Comparison of ENCODE assay signal across 38 cellular contexts in the genomic region with DNA sequence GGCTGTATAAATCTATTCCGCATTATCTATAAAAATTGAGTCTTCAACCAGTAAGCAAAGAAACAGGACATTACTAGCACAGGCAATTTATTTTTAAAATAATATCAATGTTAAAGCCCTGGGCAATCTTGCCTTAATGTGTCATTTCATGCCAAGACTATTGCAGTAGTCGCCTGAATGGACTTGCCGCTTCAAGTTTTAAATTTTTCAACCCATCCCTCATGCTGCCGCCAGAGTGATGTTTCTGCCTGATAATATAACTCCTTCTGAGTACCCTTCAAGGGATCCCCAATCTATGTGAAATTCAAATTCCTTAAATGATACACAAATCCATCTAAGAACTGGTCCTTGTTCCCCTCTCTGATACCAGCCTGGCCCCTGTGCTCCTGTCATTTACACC.
"Had no signal": no experiment of that assay in that cellular context is flagged by ENCODE, and none has a peak within 500 bp of the region (broad histone marks: within the 10 kb centered on the region; RNA-seq: fewer than 3 reads in every experiment).

No MANE protein-coding gene starts in this region.

- H3K4me3 ChIP-seq: cardiac muscle cell, Peyer's patch had no signal

- H3K36me3 Mint-ChIP-seq: brain had no signal

- H3K27me3 Mint-ChIP-seq: activated B cell treated with CpG ODN at 0.5 μM for 24 hours; activated CD4-positive, alpha-beta memory T cell treated with anti-CD3 and anti-CD28 coated beads for 36 hours; central memory CD8-positive, alpha-beta T cell; T-cell; T-helper 17 cell had no signal

- DNase-seq: activated B cell treated with CpG ODN at 0.5 μM for 24 hours; activated CD4-positive, alpha-beta memory T cell treated with anti-CD3 and anti-CD28 coated beads for 36 hours; activated CD4-positive, alpha-beta T cell treated with anti-CD3 and anti-CD28 coated beads for 4 hours; activated CD4-positive, alpha-beta T cell treated with anti-CD3 and anti-CD28 coated beads, Interleukin-2, amount 50 U/mL, for 1 hour; activated CD4-positive, CD25-positive, alpha-beta regulatory T cell treated with anti-CD3 and anti-CD28 coated beads, Interleukin-2, amount 50 U/mL, for 72 hours; activated CD8-positive, alpha-beta memory T cell treated with anti-CD3 and anti-CD28 coated beads, Interleukin-2, amount 50 U/mL, for 4 hours; activated gamma-delta T cell treated with Interleukin-2 at 50 U/mL for 16 hours; activated naive CD4-positive, alpha-beta T cell treated with anti-CD3 and anti-CD28 coated beads for 36 hours; activated T-cell treated with anti-CD3 and anti-CD28 coated beads for 4 hours; activated T-cell treated with anti-CD3 and anti-CD28 coated beads, Interleukin-2, amount 50 U/mL, for 4 hours; anterior cingulate cortex; NCI-H1092 treated with DMSO at 0.1 percent for 48 hours; NCI-H1417; NCI-H146; NCI-H187; NCI-H2029 treated with DMSO at 0.1 percent for 48 hours; NCI-H2107; NCI-H2171; NCI-H510A; NCI-H526; NCI-H748 treated with DMSO at 0.1 percent for 48 hours; NK-92 treated with Interleukin-12 subunit alpha and Interleukin-12 subunit beta, amount 100 ng/mL, for 24 hours; PC-3; Peyer's patch; RPMI8226; SIG-M5; T-cell; T-helper 17 cell; T-helper 9 cell had no signal

- H3K27ac Mint-ChIP-seq: activated B cell treated with CpG ODN at 0.5 μM for 24 hours; activated CD4-positive, alpha-beta memory T cell treated with anti-CD3 and anti-CD28 coated beads for 36 hours; activated naive CD4-positive, alpha-beta T cell treated with anti-CD3 and anti-CD28 coated beads for 36 hours; activated naive CD4-positive, alpha-beta T cell treated with anti-CD3 and anti-CD28 coated beads, Interleukin-2, amount 50 U/mL, for 72 hours; activated T-helper 1 cell treated with anti-CD3 and anti-CD28 coated beads, Interleukin-12 subunit alpha, Interleukin-12 subunit beta, Interleukin-2, Interleukin-4 antibody, amounts not matched to agents 30 ng/mL and 10 ng/mL and 1 ng/mL, durations not matched to agents 14 hours and 24 hours and 36 hours; T-cell; T-helper 17 cell had no signal

- H3K4me3 Mint-ChIP-seq: activated B cell treated with CpG ODN at 0.5 μM for 24 hours; activated CD4-positive, alpha-beta memory T cell treated with anti-CD3 and anti-CD28 coated beads for 36 hours; activated naive CD4-positive, alpha-beta T cell treated with anti-CD3 and anti-CD28 coated beads for 36 hours; activated T-cell treated with anti-CD3 and anti-CD28 coated beads, Interleukin-2, amount 50 U/mL, for 4 hours; activated T-helper 1 cell treated with anti-CD3 and anti-CD28 coated beads, Interleukin-12 subunit alpha, Interleukin-12 subunit beta, Interleukin-2, Interleukin-4 antibody, amounts not matched to agents 30 ng/mL and 10 ng/mL and 1 ng/mL, durations not matched to agents 14 hours and 24 hours and 36 hours; brain; central memory CD8-positive, alpha-beta T cell; T-cell; T-helper 17 cell had no signal

- H3K9me3 ChIP-seq: Peyer's patch had no signal

- ATAC-seq: activated naive CD4-positive, alpha-beta T cell treated with anti-CD3 and anti-CD28 coated beads, Interleukin-2, amount 50 U/mL, for 72 hours; activated T-cell treated with anti-CD3 and anti-CD28 coated beads, Interleukin-2, amount 50 U/mL, for 4 hours; PC-3; Right ventricle myocardium inferior; SK-N-SH treated with all-trans-retinoic acid at 6 μM for 48 hours; T-cell; T-helper 17 cell had no signal

- H3K27ac ChIP-seq: cardiac muscle cell, KMS-11, Peyer's patch, VCaP had no signal

- H3K9me3 Mint-ChIP-seq: activated B cell treated with CpG ODN at 0.5 μM for 24 hours; activated CD4-positive, alpha-beta memory T cell treated with anti-CD3 and anti-CD28 coated beads for 36 hours; activated naive CD4-positive, alpha-beta T cell treated with anti-CD3 and anti-CD28 coated beads for 36 hours; activated naive CD4-positive, alpha-beta T cell treated with anti-CD3 and anti-CD28 coated beads, Interleukin-2, amount 50 U/mL, for 72 hours; activated T-cell treated with anti-CD3 and anti-CD28 coated beads, Interleukin-2, amount 50 U/mL, for 4 hours; activated T-helper 1 cell treated with anti-CD3 and anti-CD28 coated beads, Interleukin-12 subunit alpha, Interleukin-12 subunit beta, Interleukin-2, Interleukin-4 antibody, amounts not matched to agents 30 ng/mL and 10 ng/mL and 1 ng/mL, durations not matched to agents 14 hours and 24 hours and 36 hours; brain; central memory CD8-positive, alpha-beta T cell; T-cell had no signal

- H3K27me3 ChIP-seq: cardiac muscle cell, Peyer's patch had no signal

- H3K36me3 ChIP-seq: cardiac muscle cell, Peyer's patch had no signal
